8 cellular contexts compared by ENCODE assay signal in the genomic region with DNA sequence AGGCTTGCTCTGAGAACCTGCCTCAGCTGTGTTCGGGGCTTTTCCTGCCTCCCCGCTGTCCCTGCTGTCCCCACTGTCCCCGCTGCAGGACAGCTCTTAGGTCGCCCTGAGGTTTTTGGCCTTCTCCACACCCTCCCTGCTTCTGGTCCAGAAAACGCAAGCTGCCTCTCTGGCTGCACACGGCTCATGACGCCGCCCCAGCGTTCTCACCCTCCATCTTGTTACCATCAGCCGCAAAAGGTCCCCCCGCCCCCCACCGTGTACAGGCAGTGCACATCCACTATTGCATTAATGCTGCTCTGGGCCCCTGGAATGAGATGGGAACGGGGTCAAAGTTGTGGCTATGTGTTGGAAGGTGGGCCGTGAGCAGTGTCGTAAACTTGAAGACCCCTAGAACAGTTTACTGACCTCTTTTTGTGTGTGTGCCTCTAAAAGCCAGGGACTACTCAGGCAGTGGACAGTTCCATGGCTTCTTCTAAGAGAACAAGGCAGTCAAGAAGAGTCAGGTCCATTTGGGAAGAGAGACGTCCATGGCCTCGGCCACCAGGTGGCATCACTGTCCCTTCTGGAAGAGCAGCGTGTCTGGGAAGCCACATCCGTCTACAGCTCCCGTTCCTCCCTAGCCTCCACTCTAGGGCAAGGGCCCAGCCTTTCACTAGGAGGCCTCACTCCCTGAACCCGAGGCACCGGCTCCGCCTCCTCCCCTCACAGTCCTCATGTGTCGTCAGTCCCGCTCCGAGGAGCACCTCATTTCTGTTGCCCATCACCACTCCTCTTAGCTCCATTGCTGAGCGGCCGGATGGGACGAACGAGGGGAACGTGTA. TPM values are rescaled to one million over a fixed set of nuclear protein-coding genes. Genes with fewer than 3 reads are reported as not detected.
DNase-seq lines count a peak whose midpoint lies in the region; ATAC-seq, FAIRE-seq and TF ChIP-seq lines count a peak whose summit lies in the region.

No MANE protein-coding gene starts in this region.

- CTCF ChIA-PET in CD8-positive, alpha-beta memory T cell (lab: Charles Lee): interaction anchor here (0.6 to 1.4 kb wide), 13 partner anchors 9 to 1016 kb away, joined by 3 to 4 read pairs (median 3); a partner anchor contains a TSS
- CTCF ChIA-PET in mammary epithelial cell (lab: Charles Lee; ENCODE audit: low non-redundant PET): interaction anchor here (1.4 kb wide), 1 partner anchor 136 kb away, joined by 14 read pairs; no protein-coding TSS in a partner anchor

- DNase-seq in CD8-positive, alpha-beta memory T cell: peak; percentile 35 to 75 (median 42)
- DNase-seq in HAP-1 (ENCODE audit: low spot score in 2 of 2): peak; percentile 91 to 95
- DNase-seq in NCI-H2227 treated with DMSO at 0.1 percent for 48 hours (lab: John Stamatoyannopoulos, UW): peak; percentile 89
- DNase-seq in mammary epithelial cell: peak; percentile 76
- DNase-seq in keratinocyte (ENCODE audit: low read depth, low spot score): peak; percentile 83
- peak; percentile 85 for DNase-seq in stimulated activated CD4-positive, alpha-beta T cell treated with anti-CD3 and anti-CD28 coated beads, Interleukin-15, amount 100 ng/mL, for 24 hours

- FAIRE-seq in keratinocyte (lab: Jason Lieb, UNC): peak; percentile 95

- no peak overlapping the region for H3K27ac ChIP-seq in CD8-positive, alpha-beta memory T cell (ENCODE audit: low read depth, low read length)
- H3K27ac ChIP-seq in mammary epithelial cell (ENCODE audit: insufficient read depth, low read depth, low read length) (no peak overlapping the region), keratinocyte (ENCODE audit: control insufficient read depth, insufficient read depth, low read length) (no peak overlapping the region)

- H3K4me2 ChIP-seq in mammary epithelial cell (ENCODE audit: insufficient read depth, low read depth, low read length) (no peak overlapping the region), keratinocyte (ENCODE audit: control insufficient read depth, extremely low read depth, insufficient read depth, low read depth, low read length) (no peak overlapping the region)

- WGBS in mammary epithelial cell (ENCODE audit: low coverage, missing lambda C conversion rate): 39% methylated on average over 20 of the region's 31 CpGs

- H3K36me3 ChIP-seq in CD8-positive, alpha-beta memory T cell (ENCODE audit: insufficient read depth, low read length): no peaks in the 10 kb centered on the region
- H3K36me3 ChIP-seq in HAP-1 (replicated peaks) (no peaks in the 10 kb centered on the region; the same call in 1 of the 2 replicates), mammary epithelial cell (ENCODE audit: insufficient read depth, low read length) (no peaks in the 10 kb centered on the region), keratinocyte (ENCODE audit: control insufficient read depth in 2 of 2, extremely low read depth in 1 of 2, insufficient read depth in 2 of 2, low read length in 2 of 2) (no peaks in the 10 kb centered on the region)

- no peaks in the 10 kb centered on the region for H3K27me3 ChIP-seq in CD8-positive, alpha-beta memory T cell (ENCODE audit: insufficient read depth, low read length, poor library complexity, severe bottlenecking)
- no peaks in the 10 kb centered on the region for H3K27me3 ChIP-seq in HAP-1 (ENCODE audit: low read depth)
- H3K27me3 ChIP-seq in mammary epithelial cell (ENCODE audit: insufficient read depth, low read length): no peaks in the 10 kb centered on the region
- H3K27me3 ChIP-seq in keratinocyte (ENCODE audit: control insufficient read depth, extremely low read depth, insufficient read depth, low read length): no peaks in the 10 kb centered on the region

- H3K4me1 Mint-ChIP-seq in CD8-positive, alpha-beta memory T cell: peaks cover 3 to 5% (median 4%) of the 10 kb centered on the region in 3 donors

- H2AFZ ChIP-seq in mammary epithelial cell (ENCODE audit: low read depth, low read length) (peak overlapping the region; percentile 53), keratinocyte (ENCODE audit: control insufficient read depth, low read length) (peak overlapping the region; percentile 70)

- no peak overlapping the region for H3K4me3 ChIP-seq in CD8-positive, alpha-beta memory T cell (ENCODE audit: low read length)
- H3K4me3 ChIP-seq in HAP-1 (no peak overlapping the region), WI38 (ENCODE audit: low read depth, low read length) (no peak overlapping the region), mammary epithelial cell (replicated peaks in 1 of 3; ENCODE audit: insufficient read depth in 1 of 3, low read depth in 2 of 3, low read length in 3 of 3) (no peak overlapping the region), keratinocyte (ENCODE audit: control insufficient read depth in 2 of 3, extremely low read depth in 1 of 3, insufficient read depth in 2 of 3, low read depth in 1 of 3, low read length in 3 of 3) (no peak overlapping the region)

- H3K9me1 ChIP-seq in keratinocyte (ENCODE audit: control insufficient read depth, extremely low read depth, insufficient read depth, low read length): no peaks in the 10 kb centered on the region

- dilution Hi-C loops in mammary epithelial cell (cut with HindIII; ENCODE audit: low sequenced_read_pairs) (no loop called here), keratinocyte (cut with MboI; ENCODE audit: extremely low pct_ligation_motif_present, low sequenced_read_pairs) (no loop called here)

- ATAC-seq in HG03025 (IDR thresholded peaks at IDR 0.05; ENCODE audit: low FRiP score, unreplicated experiment): no peak

- no peaks in the 10 kb centered on the region for H3K9me3 ChIP-seq in CD8-positive, alpha-beta memory T cell (ENCODE audit: low read length)
- H3K9me3 ChIP-seq in HAP-1 (no peaks in the 10 kb centered on the region), mammary epithelial cell (replicated peaks; ENCODE audit: insufficient read depth, low read length) (no peaks in the 10 kb centered on the region), keratinocyte (ENCODE audit: control insufficient read depth, low read depth, low read length) (no peaks in the 10 kb centered on the region)

- in situ Hi-C loops in HAP-1 (cut with MboI; ENCODE audit: low sequenced_read_pairs): no loop called here
- in situ Hi-C loops in mammary epithelial cell (cut with MboI; ENCODE audit: low sequenced_read_pairs in 2 of 2): loop anchor here in 1 of 2 donors (25.0 kb wide), 1 partner anchor 470 kb away; no protein-coding TSS in a partner anchor

- intact Hi-C loops in mammary epithelial cell (cut with micrococcal nuclease): loop anchor here (1.0 to 10.0 kb wide), 2 partner anchors 136 to 497 kb away; a partner anchor contains a TSS

- H3K27me3 Mint-ChIP-seq in CD8-positive, alpha-beta memory T cell: peaks cover 10 to 27% of the 10 kb centered on the region in 2 donors

- no peaks in the 10 kb centered on the region for H4K20me1 ChIP-seq in mammary epithelial cell (ENCODE audit: insufficient read depth, low read length)
- no peaks in the 10 kb centered on the region for H4K20me1 ChIP-seq in keratinocyte (ENCODE audit: control insufficient read depth, extremely low read depth, insufficient read depth, low read length)

- POLR2A ChIA-PET in CD8-positive, alpha-beta memory T cell (lab: Charles Lee): no interaction called here

- peak overlapping the region in 1 of 7 donors; percentile 41 for H3K4me3 Mint-ChIP-seq in CD8-positive, alpha-beta memory T cell

- no TSS peak for BruUV-seq in mammary epithelial cell (replicated peaks; lab: Mats Ljungman, UMichigan)

- TF ChIP-seq CTCF in WI38 (IDR thresholded peaks at IDR 0.05; ENCODE audit: low read depth, low read length) (peak; percentile 75), mammary epithelial cell (conservative IDR thresholded peaks at IDR 0.05 in 1 of 2, IDR thresholded peaks at IDR 0.05 in 1 of 2; ENCODE audit: extremely low read depth in 1 of 2, insufficient read depth in 1 of 2, low read depth in 1 of 2, low read length in 2 of 2) (peak; percentile 92 to 94), keratinocyte (optimal IDR thresholded peaks at IDR 0.05 in 1 of 3, IDR thresholded peaks at IDR 0.05 in 1 of 3, conservative IDR thresholded peaks at IDR 0.05 in 1 of 3; ENCODE audit: extremely low read depth in 1 of 3, insufficient read depth in 2 of 3, low read length in 3 of 3) (peak; percentile 92 to 97 (median 93))

- H3K9ac ChIP-seq in mammary epithelial cell (ENCODE audit: insufficient read depth, low read length): no peak overlapping the region
- H3K9ac ChIP-seq in keratinocyte (ENCODE audit: control insufficient read depth, extremely low read depth, insufficient read depth, low read length): no peak overlapping the region

- no peaks in the 10 kb centered on the region for H3K36me3 Mint-ChIP-seq in CD8-positive, alpha-beta memory T cell

- no peaks in the 10 kb centered on the region for H3K9me3 Mint-ChIP-seq in CD8-positive, alpha-beta memory T cell

- H3K27ac Mint-ChIP-seq in CD8-positive, alpha-beta memory T cell: peak overlapping the region in 1 of 8 donors; percentile 1

- no peaks in the 10 kb centered on the region for H3K79me2 ChIP-seq in mammary epithelial cell (ENCODE audit: insufficient read depth, low read length)
- H3K79me2 ChIP-seq in keratinocyte (ENCODE audit: control insufficient read depth, insufficient read depth, low read length): no peaks in the 10 kb centered on the region

- H3K4me1 ChIP-seq in CD8-positive, alpha-beta memory T cell (ENCODE audit: insufficient read depth, low read length): no peaks in the 10 kb centered on the region
- H3K4me1 ChIP-seq in HAP-1 (no peaks in the 10 kb centered on the region), mammary epithelial cell (ENCODE audit: insufficient read depth, low read length) (no peaks in the 10 kb centered on the region), keratinocyte (ENCODE audit: control insufficient read depth, extremely low read depth, insufficient read depth, low read length) (no peaks in the 10 kb centered on the region)

RNA-seq across cellular contexts. Expression of a gene that starts 38.5 kb away (rescaled TPM):
- total RNA-seq in CD8-positive, alpha-beta memory T cell: 10 to 100 TPM; 66.3 to 67.5 TPM
- polyA plus RNA-seq in CD8-positive, alpha-beta memory T cell: 115 TPM
- total RNA-seq in mammary epithelial cell: 10 to 100 TPM; 48.2 to 69.6 TPM
- polyA plus RNA-seq in mammary epithelial cell: 37.3 TPM
- 65.0 TPM for polyA minus RNA-seq in mammary epithelial cell
- polyA plus RNA-seq in keratinocyte: 43.1 to 52.9 TPM (median 50.4 TPM) in 3 replicates
- polyA plus RNA-seq in keratinocyte (2011; ENCODE audit: low read depth): 116 TPM
- polyA plus RNA-seq in keratinocyte (2011; cell fraction: cytosol; rRNA removed): 43.0 and 51.3 TPM in 2 replicates
- polyA plus RNA-seq in keratinocyte (2011; cell fraction: nucleus; rRNA removed): 43.4 and 50.5 TPM in 2 replicates
- 58.7 and 95.6 TPM in 2 replicates for polyA plus RNA-seq in keratinocyte (2012; ENCODE audit: low replicate concordance)
- polyA minus RNA-seq in keratinocyte: 40.4 to 73.4 TPM (median 57.1 TPM) in 3 replicates
- polyA minus RNA-seq in keratinocyte (2011; cell fraction: cytosol; rRNA and poly(A)+ RNA removed): 40.5 TPM
- polyA minus RNA-seq in keratinocyte (2011; cell fraction: nucleus; rRNA and poly(A)+ RNA removed): 16.5 and 30.0 TPM in 2 replicates

Comparison
In these comparisons a context has a peak if more than half of its experiments do, and no peak if none do; other contexts are left out.
1. DNase-seq: peak in every context shown above with its lines; median percentile 93 in HAP-1; 89 in NCI-H2227 treated with DMSO at 0.1 percent for 48 hours; 85 in stimulated activated CD4-positive, alpha-beta T cell treated with anti-CD3 and anti-CD28 coated beads, Interleukin-15, amount 100 ng/mL, for 24 hours; 83 in keratinocyte; 76 in mammary epithelial cell; 42 in CD8-positive, alpha-beta memory T cell.